Comparison of ENCODE assay signal across 20 cellular contexts in the genomic region with DNA sequence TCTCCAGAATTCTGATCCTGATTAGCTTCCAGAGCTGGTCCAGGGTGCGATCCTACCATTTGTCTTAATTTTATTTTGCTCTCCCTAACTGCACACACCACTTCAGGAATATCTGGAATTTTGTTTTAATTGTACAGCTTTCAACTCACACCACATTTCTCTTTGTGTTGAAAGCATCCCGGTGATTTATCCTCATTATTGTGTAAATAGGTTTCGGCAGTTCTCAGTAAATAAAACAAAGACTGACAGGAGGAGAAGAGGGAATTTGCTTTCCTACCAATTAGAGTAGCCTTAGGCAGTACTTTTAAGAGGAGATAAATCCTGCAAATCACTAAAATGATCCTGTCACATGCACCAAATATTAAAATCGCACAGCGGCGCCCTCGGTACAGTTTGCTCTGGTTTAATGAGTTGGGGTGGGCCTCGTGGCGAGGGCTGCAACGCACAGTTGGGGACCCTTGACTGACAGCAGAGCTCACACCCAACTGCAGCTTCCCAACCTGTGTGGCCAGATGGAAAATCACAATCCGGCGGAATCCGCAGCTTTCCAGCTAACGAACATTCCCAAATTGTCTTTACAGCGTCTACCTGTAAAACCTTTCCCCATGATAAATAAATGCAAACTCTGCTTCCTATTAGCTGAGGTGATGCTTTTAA.
A peak's percentile ranks its signal among the peaks of the same experiment; 100 is the strongest.
DNase-seq lines count a peak whose midpoint lies in the region; FAIRE-seq lines count a peak whose summit lies in the region.
"Had no signal": no experiment of that assay in that cellular context is flagged by ENCODE, and none has a peak within 500 bp of the region (broad histone marks: within the 10 kb centered on the region; RNA-seq: fewer than 3 reads in every experiment).

No MANE protein-coding gene starts in this region.

- FAIRE-seq in frontal cortex (lab: Jason Lieb, UNC): no peak
- FAIRE-seq: A204.1, HTR-8/SVneo had no signal

- H3K36me3 ChIP-seq in H7 (replicated peaks; ENCODE audit: control insufficient read depth, insufficient read depth, low read length): no peaks in the 10 kb centered on the region
- H3K36me3 ChIP-seq: BLaER1, SJSA1 had no signal

- DNase-seq in H7: peak; percentile 84
- peak; percentile 70 for DNase-seq in NCI-H69 (lab: John Stamatoyannopoulos, UW)
- peak; percentile 22 for DNase-seq in retina
- DNase-seq in nucleus accumbens (lab: John Stamatoyannopoulos, UW): no peak
- DNase-seq in frontal cortex (ENCODE audit: low spot score in 2 of 2): no peak
- no peak for DNase-seq in activated CD4-positive, CD25-positive, alpha-beta regulatory T cell (lab: John Stamatoyannopoulos, UW)
- DNase-seq: CD4-positive, CD25-positive, alpha-beta regulatory T cell; DMS153; DND-41; HCEC 1CT; KBM-7; NCI-H446 treated with DMSO at 0.1 percent for 48 hours; NCI-H526; Right ventricle myocardium superior; RPMI8226 had no signal

- no peak overlapping the region for H3K4me3 ChIP-seq in H7 (ENCODE audit: insufficient read depth, low read depth, low read length)
- peak overlapping the region; percentile 17 for H3K4me3 ChIP-seq in iPS-18c (ENCODE audit: insufficient read depth, low read depth, low read length)
- H3K4me3 ChIP-seq: BLaER1, SJSA1 had no signal

- H3K9me3 ChIP-seq in iPS-18c (ENCODE audit: control insufficient read depth, insufficient read depth, low read length): no peaks in the 10 kb centered on the region
- H3K9me3 ChIP-seq: BLaER1 had no signal

- peaks cover 6% of the 10 kb centered on the region for H3K27me3 ChIP-seq in H7 (ENCODE audit: control insufficient read depth, insufficient read depth, low read length)
- H3K27me3 ChIP-seq: BLaER1, SJSA1 had no signal

Comparison
In these comparisons a context has a peak if more than half of its experiments do, and no peak if none do; other contexts are left out.
1. DNase-seq: peak in H7 (single experiment), NCI-H69 (single experiment) and retina (single experiment); none in nucleus accumbens (0 of 56), frontal cortex (0 of 2) and activated CD4-positive, CD25-positive, alpha-beta regulatory T cell (0 of 4).